ENCODE assay signal across 20 cellular contexts in the genomic region with DNA sequence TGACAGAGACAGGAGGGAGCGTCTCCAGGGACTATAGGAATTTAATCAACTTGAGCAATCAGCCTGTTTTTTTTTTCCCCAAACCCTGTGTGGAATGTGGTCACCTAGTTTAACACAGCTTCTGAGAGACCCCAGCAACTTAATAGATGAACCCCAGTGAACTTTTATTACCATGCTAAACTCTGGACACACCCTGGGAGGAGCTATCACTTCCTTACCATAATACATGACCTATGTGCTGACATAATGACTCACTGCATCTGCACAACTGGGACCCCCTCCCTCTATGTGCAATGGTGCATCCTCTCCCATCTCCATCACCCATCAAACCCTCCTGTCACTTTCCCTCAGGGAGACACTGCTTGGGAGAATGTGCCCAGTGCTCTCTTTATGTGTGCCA.
A peak's percentile ranks its signal among the peaks of the same experiment; 100 is the strongest.
DNase-seq lines count a peak whose midpoint lies in the region; ATAC-seq, FAIRE-seq and TF ChIP-seq lines count a peak whose summit lies in the region.
"Had no signal": no experiment of that assay in that cellular context is flagged by ENCODE, and none has a peak within 500 bp of the region (broad histone marks: within the 10 kb centered on the region; RNA-seq: fewer than 3 reads in every experiment).

No MANE protein-coding gene starts in this region.

- H3K4me3 Mint-ChIP-seq in CD4-positive, alpha-beta memory T cell, result no peak overlapping the region
- H3K4me3 Mint-ChIP-seq: central memory CD8-positive, alpha-beta T cell; stimulated activated memory B cell treated with anti-CD40 and anti-IgM and Interleukin-4, amounts not matched to agents 10 μg/mL and 1 μg/mL and 100 μg/mL, for 72 hours had no signal

- DNase-seq in Daoy (ENCODE audit: low read depth) (peak; percentile 24), LoVo (ENCODE audit: low spot score) (peak; percentile 22), epithelial cell of esophagus (ENCODE audit: low read depth) (peak; percentile 17), small intestine (peak; percentile 64), gastrocnemius medialis (no peak), DMS 273 (lab: John Stamatoyannopoulos, UW; ENCODE audit: unreplicated experiment) (no peak)
- no peak for DNase-seq in CD4-positive, alpha-beta memory T cell
- DNase-seq: activated CD8-positive, alpha-beta memory T cell treated with anti-CD3 and anti-CD28 coated beads, Interleukin-2, amount 50 U/mL, for 4 hours; activated naive CD4-positive, alpha-beta T cell; KBM-7; left lung; NCI-H2029 treated with DMSO at 0.1 percent for 48 hours; NCI-H510A treated with DMSO at 0.1 percent for 48 hours; right cardiac atrium; tibial artery had no signal

- CTCF ChIA-PET in CD4-positive, alpha-beta memory T cell (lab: Charles Lee; ENCODE audit: partially characterized antibody), result interaction anchor here (1.1 to 1.6 kb wide), 2 partner anchors 11 to 82 kb away, joined by 3 to 4 read pairs; no protein-coding TSS in a partner anchor

- no peak overlapping the region for H3K4me3 ChIP-seq in epithelial cell of esophagus (ENCODE audit: low read length)
- H3K4me3 ChIP-seq in small intestine (ENCODE audit: low read depth in 1 of 2, low read length in 2 of 2), result no peak overlapping the region
- H3K4me3 ChIP-seq in gastrocnemius medialis, result no peak overlapping the region
- no peak overlapping the region for H3K4me3 ChIP-seq in CD4-positive, alpha-beta memory T cell (ENCODE audit: low read length in 2 of 2)
- H3K4me3 ChIP-seq: left lung, tibial artery had no signal

- no peak for FAIRE-seq in small intestine (lab: Jason Lieb, UNC)
- FAIRE-seq: D721Med, TTC549 had no signal

- POLR2A ChIA-PET in CD4-positive, alpha-beta memory T cell (lab: Charles Lee; ENCODE audit: partially characterized antibody), result interaction anchor here (1.4 to 1.9 kb wide), 2 partner anchors 22 to 83 kb away, joined by 4 to 6 read pairs; no protein-coding TSS in a partner anchor

- TF ChIP-seq POLR2A in gastrocnemius medialis (IDR thresholded peaks at IDR 0.05), result no peak

- WGBS in small intestine, 3 donors, result 63 to 81% (median 80%) methylated on average over 1 of the region's 1 CpG

- in situ Hi-C loops in gastrocnemius medialis (cut with MboI; ENCODE audit: low sequenced_read_pairs in 4 of 4), result no loop called here

- no peaks in the 10 kb centered on the region for H3K27me3 Mint-ChIP-seq in CD4-positive, alpha-beta memory T cell
- H3K27me3 Mint-ChIP-seq: central memory CD8-positive, alpha-beta T cell; stimulated activated memory B cell treated with anti-CD40 and anti-IgM and Interleukin-4, amounts not matched to agents 10 μg/mL and 1 μg/mL and 100 μg/mL, for 72 hours had no signal

- H3K27me3 ChIP-seq in small intestine (ENCODE audit: control insufficient read depth in 2 of 2, insufficient read depth in 2 of 2, low read length in 2 of 2) (no peaks in the 10 kb centered on the region), gastrocnemius medialis (no peaks in the 10 kb centered on the region)
- no peaks in the 10 kb centered on the region for H3K27me3 ChIP-seq in CD4-positive, alpha-beta memory T cell (ENCODE audit: insufficient read depth, low read length)
- H3K27me3 ChIP-seq: left lung, tibial artery had no signal

- H3K27ac ChIP-seq in small intestine (ENCODE audit: low read depth in 1 of 2, low read length in 1 of 2) (no peak overlapping the region), gastrocnemius medialis (no peak overlapping the region)
- H3K27ac ChIP-seq in CD4-positive, alpha-beta memory T cell (ENCODE audit: low read depth, low read length), result no peak overlapping the region
- H3K27ac ChIP-seq: left lung, tibial artery had no signal

- H3K36me3 ChIP-seq in small intestine (ENCODE audit: control insufficient read depth in 2 of 2, insufficient read depth in 2 of 2, low read length in 2 of 2) (peaks cover 0 to 5% of the 10 kb centered on the region in 2 donors), gastrocnemius medialis (peaks cover 0 to 8% of the 10 kb centered on the region in 2 donors)
- H3K36me3 ChIP-seq in CD4-positive, alpha-beta memory T cell (ENCODE audit: insufficient read depth, low read length), result peaks cover 9% of the 10 kb centered on the region

- no peak for TF ChIP-seq CTCF in epithelial cell of esophagus (IDR thresholded peaks at IDR 0.05; ENCODE audit: insufficient read depth, low read depth, low read length, missing control alignments)
- no peak for TF ChIP-seq CTCF in gastrocnemius medialis (IDR thresholded peaks at IDR 0.05 in 4 of 5, conservative IDR thresholded peaks at IDR 0.05 in 1 of 5)

- ATAC-seq in gastrocnemius medialis, result no peak
- ATAC-seq: left lung; Right ventricle myocardium inferior; stimulated activated memory B cell treated with anti-CD40 and anti-IgM and Interleukin-4, amounts not matched to agents 10 μg/mL and 1 μg/mL and 100 μg/mL, for 72 hours had no signal

- intact Hi-C loops in gastrocnemius medialis (cut with DNase I; ENCODE audit: low total_unique reads), result no loop called here
- intact Hi-C loops in CD4-positive, alpha-beta memory T cell (cut with micrococcal nuclease), result no loop called here

- H3K36me3 Mint-ChIP-seq in CD4-positive, alpha-beta memory T cell, result peaks cover 11 to 15% of the 10 kb centered on the region in 2 donors

- H3K4me1 Mint-ChIP-seq in CD4-positive, alpha-beta memory T cell, result peaks cover 0 to 7% (median 4%) of the 10 kb centered on the region in 4 donors
- H3K4me1 Mint-ChIP-seq: central memory CD8-positive, alpha-beta T cell; stimulated activated memory B cell treated with anti-CD40 and anti-IgM and Interleukin-4, amounts not matched to agents 10 μg/mL and 1 μg/mL and 100 μg/mL, for 72 hours had no signal

- no peaks in the 10 kb centered on the region for H3K9me3 ChIP-seq in small intestine (ENCODE audit: control insufficient read depth, low read depth)
- no peaks in the 10 kb centered on the region for H3K9me3 ChIP-seq in gastrocnemius medialis
- H3K9me3 ChIP-seq in CD4-positive, alpha-beta memory T cell (ENCODE audit: control insufficient read depth in 1 of 2, low read length in 2 of 2), result no peaks in the 10 kb centered on the region
- H3K9me3 ChIP-seq: left lung, tibial artery had no signal

- no peaks in the 10 kb centered on the region for H3K9me3 Mint-ChIP-seq in CD4-positive, alpha-beta memory T cell
- H3K9me3 Mint-ChIP-seq: central memory CD8-positive, alpha-beta T cell; stimulated activated memory B cell treated with anti-CD40 and anti-IgM and Interleukin-4, amounts not matched to agents 10 μg/mL and 1 μg/mL and 100 μg/mL, for 72 hours had no signal

- no peak overlapping the region for H3K27ac Mint-ChIP-seq in CD4-positive, alpha-beta memory T cell
- H3K27ac Mint-ChIP-seq: stimulated activated memory B cell treated with anti-CD40 and anti-IgM and Interleukin-4, amounts not matched to agents 10 μg/mL and 1 μg/mL and 100 μg/mL, for 72 hours had no signal

- no peaks in the 10 kb centered on the region for H3K4me1 ChIP-seq in small intestine (ENCODE audit: control insufficient read depth in 2 of 2, insufficient read depth in 1 of 2, low read depth in 1 of 2, low read length in 1 of 2)
- H3K4me1 ChIP-seq in gastrocnemius medialis, result no peaks in the 10 kb centered on the region
- no peaks in the 10 kb centered on the region for H3K4me1 ChIP-seq in CD4-positive, alpha-beta memory T cell (ENCODE audit: insufficient read depth, low read length)
- H3K4me1 ChIP-seq: left lung had no signal

Comparison
In these comparisons a context has a peak if more than half of its experiments do, and no peak if none do; other contexts are left out.
1. DNase-seq: peak in Daoy (single experiment), LoVo (single experiment), epithelial cell of esophagus (single experiment) and small intestine (single experiment); none in gastrocnemius medialis (0 of 2), DMS 273 (single experiment) and CD4-positive, alpha-beta memory T cell (0 of 5).